In the genomic region with DNA sequence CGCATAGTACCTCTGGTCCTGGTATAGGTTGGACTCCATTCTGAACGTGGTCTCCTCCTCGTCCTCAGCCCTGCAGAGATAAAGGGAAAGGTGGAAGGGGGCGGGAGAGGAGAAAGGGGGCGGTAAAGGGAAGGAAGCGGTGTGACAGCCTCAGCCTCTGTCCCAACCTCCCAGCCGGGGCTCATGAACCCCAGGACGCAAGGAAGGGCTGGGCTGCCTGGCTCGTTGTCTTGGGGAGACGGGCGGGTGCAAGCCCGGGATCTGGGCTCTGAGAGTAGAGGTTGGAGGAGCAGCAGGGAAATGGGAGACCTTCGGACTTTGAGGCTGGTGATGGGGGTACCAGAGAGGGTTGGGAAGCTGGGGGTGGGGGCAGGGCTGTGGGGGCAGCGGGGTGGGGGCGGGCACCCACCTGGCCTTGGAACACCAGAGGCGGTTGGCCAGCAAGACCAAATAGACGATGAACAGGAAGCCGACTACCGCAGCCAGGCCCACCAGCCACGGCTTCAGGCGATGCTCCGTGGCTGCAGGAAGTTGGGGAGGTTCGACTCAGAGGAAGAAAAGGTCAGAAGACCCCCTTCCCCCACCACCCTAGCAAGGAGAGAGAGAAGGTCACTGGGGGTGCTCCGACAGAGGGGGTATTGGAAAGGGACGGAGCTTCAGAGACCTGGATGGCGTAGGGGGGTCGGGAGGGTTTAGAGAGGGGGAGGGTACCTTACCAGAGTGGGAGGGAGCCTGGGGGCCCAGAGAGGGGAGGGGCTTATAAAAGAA, we compare ENCODE assay signal across 1 cellular context.
TF ChIP-seq lines count a peak whose summit lies in the region.

No MANE protein-coding gene starts in this region.

TF ChIP-seq in H1, 55 proteins besides CTCF, POLR2A, EP300 and RAD21:
- TF ChIP-seq KDM4A (IDR thresholded peaks at IDR 0.05; ENCODE audit: low read depth, low read length, severe bottlenecking) (no peak), JUN (IDR thresholded peaks at IDR 0.05; ENCODE audit: low read depth, low read length) (no peak), CTBP2 (IDR thresholded peaks at IDR 0.05; ENCODE audit: borderline replicate concordance, insufficient read depth, insufficient read length, low read length) (no peak), SIRT6 (IDR thresholded peaks at IDR 0.05; ENCODE audit: low read length) (no peak), SRF (IDR thresholded peaks at IDR 0.05; ENCODE audit: low read depth, low read length) (no peak), SP4 (IDR thresholded peaks at IDR 0.05; ENCODE audit: low read length) (no peak), POLR2AphosphoS5 (IDR thresholded peaks at IDR 0.05; ENCODE audit: low read depth, low read length) (no peak), BRCA1 (IDR thresholded peaks at IDR 0.05; ENCODE audit: low read depth, low read length) (no peak), EZH2 (IDR thresholded peaks at IDR 0.05; ENCODE audit: low read depth, low read length, severe bottlenecking) (no peak)
- TF ChIP-seq, protein P1, sequence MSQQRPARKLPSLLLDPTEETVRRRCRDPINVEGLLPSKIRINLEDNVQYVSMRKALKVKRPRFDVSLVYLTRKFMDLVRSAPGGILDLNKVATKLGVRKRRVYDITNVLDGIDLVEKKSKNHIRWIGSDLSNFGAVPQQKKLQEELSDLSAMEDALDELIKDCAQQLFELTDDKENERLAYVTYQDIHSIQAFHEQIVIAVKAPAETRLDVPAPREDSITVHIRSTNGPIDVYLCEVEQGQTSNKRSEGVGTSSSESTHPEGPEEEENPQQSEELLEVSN (IDR thresholded peaks at IDR 0.05) = no peak
- TF ChIP-seq, protein P2, sequence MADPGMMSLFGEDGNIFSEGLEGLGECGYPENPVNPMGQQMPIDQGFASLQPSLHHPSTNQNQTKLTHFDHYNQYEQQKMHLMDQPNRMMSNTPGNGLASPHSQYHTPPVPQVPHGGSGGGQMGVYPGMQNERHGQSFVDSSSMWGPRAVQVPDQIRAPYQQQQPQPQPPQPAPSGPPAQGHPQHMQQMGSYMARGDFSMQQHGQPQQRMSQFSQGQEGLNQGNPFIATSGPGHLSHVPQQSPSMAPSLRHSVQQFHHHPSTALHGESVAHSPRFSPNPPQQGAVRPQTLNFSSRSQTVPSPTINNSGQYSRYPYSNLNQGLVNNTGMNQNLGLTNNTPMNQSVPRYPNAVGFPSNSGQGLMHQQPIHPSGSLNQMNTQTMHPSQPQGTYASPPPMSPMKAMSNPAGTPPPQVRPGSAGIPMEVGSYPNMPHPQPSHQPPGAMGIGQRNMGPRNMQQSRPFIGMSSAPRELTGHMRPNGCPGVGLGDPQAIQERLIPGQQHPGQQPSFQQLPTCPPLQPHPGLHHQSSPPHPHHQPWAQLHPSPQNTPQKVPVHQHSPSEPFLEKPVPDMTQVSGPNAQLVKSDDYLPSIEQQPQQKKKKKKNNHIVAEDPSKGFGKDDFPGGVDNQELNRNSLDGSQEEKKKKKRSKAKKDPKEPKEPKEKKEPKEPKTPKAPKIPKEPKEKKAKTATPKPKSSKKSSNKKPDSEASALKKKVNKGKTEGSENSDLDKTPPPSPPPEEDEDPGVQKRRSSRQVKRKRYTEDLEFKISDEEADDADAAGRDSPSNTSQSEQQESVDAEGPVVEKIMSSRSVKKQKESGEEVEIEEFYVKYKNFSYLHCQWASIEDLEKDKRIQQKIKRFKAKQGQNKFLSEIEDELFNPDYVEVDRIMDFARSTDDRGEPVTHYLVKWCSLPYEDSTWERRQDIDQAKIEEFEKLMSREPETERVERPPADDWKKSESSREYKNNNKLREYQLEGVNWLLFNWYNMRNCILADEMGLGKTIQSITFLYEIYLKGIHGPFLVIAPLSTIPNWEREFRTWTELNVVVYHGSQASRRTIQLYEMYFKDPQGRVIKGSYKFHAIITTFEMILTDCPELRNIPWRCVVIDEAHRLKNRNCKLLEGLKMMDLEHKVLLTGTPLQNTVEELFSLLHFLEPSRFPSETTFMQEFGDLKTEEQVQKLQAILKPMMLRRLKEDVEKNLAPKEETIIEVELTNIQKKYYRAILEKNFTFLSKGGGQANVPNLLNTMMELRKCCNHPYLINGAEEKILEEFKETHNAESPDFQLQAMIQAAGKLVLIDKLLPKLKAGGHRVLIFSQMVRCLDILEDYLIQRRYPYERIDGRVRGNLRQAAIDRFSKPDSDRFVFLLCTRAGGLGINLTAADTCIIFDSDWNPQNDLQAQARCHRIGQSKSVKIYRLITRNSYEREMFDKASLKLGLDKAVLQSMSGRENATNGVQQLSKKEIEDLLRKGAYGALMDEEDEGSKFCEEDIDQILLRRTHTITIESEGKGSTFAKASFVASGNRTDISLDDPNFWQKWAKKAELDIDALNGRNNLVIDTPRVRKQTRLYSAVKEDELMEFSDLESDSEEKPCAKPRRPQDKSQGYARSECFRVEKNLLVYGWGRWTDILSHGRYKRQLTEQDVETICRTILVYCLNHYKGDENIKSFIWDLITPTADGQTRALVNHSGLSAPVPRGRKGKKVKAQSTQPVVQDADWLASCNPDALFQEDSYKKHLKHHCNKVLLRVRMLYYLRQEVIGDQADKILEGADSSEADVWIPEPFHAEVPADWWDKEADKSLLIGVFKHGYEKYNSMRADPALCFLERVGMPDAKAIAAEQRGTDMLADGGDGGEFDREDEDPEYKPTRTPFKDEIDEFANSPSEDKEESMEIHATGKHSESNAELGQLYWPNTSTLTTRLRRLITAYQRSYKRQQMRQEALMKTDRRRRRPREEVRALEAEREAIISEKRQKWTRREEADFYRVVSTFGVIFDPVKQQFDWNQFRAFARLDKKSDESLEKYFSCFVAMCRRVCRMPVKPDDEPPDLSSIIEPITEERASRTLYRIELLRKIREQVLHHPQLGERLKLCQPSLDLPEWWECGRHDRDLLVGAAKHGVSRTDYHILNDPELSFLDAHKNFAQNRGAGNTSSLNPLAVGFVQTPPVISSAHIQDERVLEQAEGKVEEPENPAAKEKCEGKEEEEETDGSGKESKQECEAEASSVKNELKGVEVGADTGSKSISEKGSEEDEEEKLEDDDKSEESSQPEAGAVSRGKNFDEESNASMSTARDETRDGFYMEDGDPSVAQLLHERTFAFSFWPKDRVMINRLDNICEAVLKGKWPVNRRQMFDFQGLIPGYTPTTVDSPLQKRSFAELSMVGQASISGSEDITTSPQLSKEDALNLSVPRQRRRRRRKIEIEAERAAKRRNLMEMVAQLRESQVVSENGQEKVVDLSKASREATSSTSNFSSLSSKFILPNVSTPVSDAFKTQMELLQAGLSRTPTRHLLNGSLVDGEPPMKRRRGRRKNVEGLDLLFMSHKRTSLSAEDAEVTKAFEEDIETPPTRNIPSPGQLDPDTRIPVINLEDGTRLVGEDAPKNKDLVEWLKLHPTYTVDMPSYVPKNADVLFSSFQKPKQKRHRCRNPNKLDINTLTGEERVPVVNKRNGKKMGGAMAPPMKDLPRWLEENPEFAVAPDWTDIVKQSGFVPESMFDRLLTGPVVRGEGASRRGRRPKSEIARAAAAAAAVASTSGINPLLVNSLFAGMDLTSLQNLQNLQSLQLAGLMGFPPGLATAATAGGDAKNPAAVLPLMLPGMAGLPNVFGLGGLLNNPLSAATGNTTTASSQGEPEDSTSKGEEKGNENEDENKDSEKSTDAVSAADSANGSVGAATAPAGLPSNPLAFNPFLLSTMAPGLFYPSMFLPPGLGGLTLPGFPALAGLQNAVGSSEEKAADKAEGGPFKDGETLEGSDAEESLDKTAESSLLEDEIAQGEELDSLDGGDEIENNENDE (IDR thresholded peaks at IDR 0.05; ENCODE audit: insufficient replicate concordance, low read length) = no peak
